Comparison of ENCODE assay signal across 31 cellular contexts in genomic region chr3:119146578-119147375, GRCh38. TPM values are rescaled to one million over a fixed set of nuclear protein-coding genes. Genes with fewer than 3 reads are reported as not detected.
A peak's percentile ranks its signal among the peaks of the same experiment; 100 is the strongest.
DNase-seq lines count a peak whose midpoint lies in the region; ATAC-seq and TF ChIP-seq lines count a peak whose summit lies in the region.
"Had no signal": no experiment of that assay in that cellular context is flagged by ENCODE, and none has a peak within 500 bp of the region (broad histone marks: within the 10 kb centered on the region; RNA-seq: fewer than 3 reads in every experiment).

No MANE protein-coding gene starts in this region.

- TF ChIP-seq CTCF in AG10803 (conservative IDR thresholded peaks at IDR 0.05; ENCODE audit: low read length) (no peak), WERI-Rb-1 (IDR thresholded peaks at IDR 0.05; ENCODE audit: low read depth, low read length) (no peak), upper lobe of left lung (IDR thresholded peaks at IDR 0.05) (no peak), tibial nerve (IDR thresholded peaks at IDR 0.05) (no peak)

- peak; percentile 11 to 13 for ATAC-seq in upper lobe of left lung (ENCODE audit: low FRiP score in 2 of 2)
- ATAC-seq in naive thymus-derived CD8-positive, alpha-beta T cell, result no peak
- no peak for ATAC-seq in activated T-helper 17 cell treated with anti-CD3 and anti-CD28 coated beads, Interleukin-2, amount 50 U/mL, for 72 hours (replicated peaks)
- ATAC-seq in HG03565 (IDR thresholded peaks at IDR 0.05; ENCODE audit: unreplicated experiment), result no peak
- ATAC-seq: CD8-positive, alpha-beta T cell had no signal

- H3K27ac ChIP-seq in WERI-Rb-1, result no peak overlapping the region
- no peak overlapping the region for H3K27ac ChIP-seq in mesenchymal stem cell (ENCODE audit: low read length, poor library complexity, severe bottlenecking)
- no peak overlapping the region for H3K27ac ChIP-seq in upper lobe of left lung
- no peak overlapping the region for H3K27ac ChIP-seq in tibial nerve
- H3K27ac ChIP-seq: BLaER1 treated with 17β-estradiol and CSF1 and Interleukin-3, amounts not matched to agents 10 nM and 100 nM; HL-60; PC-9; SJSA1 had no signal

- no peak overlapping the region for H2BK12ac ChIP-seq in mesenchymal stem cell (ENCODE audit: low read length in 2 of 2)

- H3K4me3 Mint-ChIP-seq in naive thymus-derived CD8-positive, alpha-beta T cell, result no peak overlapping the region
- no peak overlapping the region for H3K4me3 Mint-ChIP-seq in activated T-helper 17 cell treated with anti-CD3 and anti-CD28 coated beads, Interleukin-2, amount 50 U/mL, for 72 hours
- H3K4me3 Mint-ChIP-seq: CD8-positive, alpha-beta T cell had no signal

- H3K23ac ChIP-seq in mesenchymal stem cell (ENCODE audit: low read length in 2 of 2), result no peak overlapping the region

- H2BK120ac ChIP-seq in mesenchymal stem cell (ENCODE audit: low read depth, low read length), result no peak overlapping the region

- TF ChIP-seq EP300 in upper lobe of left lung (IDR thresholded peaks at IDR 0.05) (no peak), tibial nerve (IDR thresholded peaks at IDR 0.05) (no peak)

- no peak overlapping the region for H3K9ac ChIP-seq in mesenchymal stem cell (ENCODE audit: low read length)
- H3K9ac ChIP-seq: BLaER1 treated with 17β-estradiol and CSF1 and Interleukin-3, amounts not matched to agents 10 nM and 100 nM had no signal

- no peak overlapping the region for H2BK15ac ChIP-seq in mesenchymal stem cell (ENCODE audit: low read depth, poor library complexity, severe bottlenecking)

- H3K36me3 Mint-ChIP-seq in naive thymus-derived CD8-positive, alpha-beta T cell, result no peaks in the 10 kb centered on the region
- no peaks in the 10 kb centered on the region for H3K36me3 Mint-ChIP-seq in activated T-helper 17 cell treated with anti-CD3 and anti-CD28 coated beads, Interleukin-2, amount 50 U/mL, for 72 hours (ENCODE audit: low read depth)
- H3K36me3 Mint-ChIP-seq: CD8-positive, alpha-beta T cell had no signal

- WGBS in mesenchymal stem cell, result 83% methylated on average over 15 of the region's 15 CpGs
- 81 to 87% methylated on average over 12 to 15 of the region's 15 CpGs for whole genome bisulfite sequencing in upper lobe of left lung, 2 donors
- 81 to 86% methylated on average over 15 of the region's 15 CpGs for WGBS in tibial nerve, 2 donors

- POLR2A ChIA-PET in naive thymus-derived CD8-positive, alpha-beta T cell (lab: Charles Lee), result no interaction called here

- H2BK5ac ChIP-seq in mesenchymal stem cell (ENCODE audit: low read depth, low read length, poor library complexity, severe bottlenecking), result no peak overlapping the region

- H3K27me3 ChIP-seq in WERI-Rb-1 (ENCODE audit: insufficient read depth, low read depth, severe bottlenecking), result no peaks in the 10 kb centered on the region
- no peaks in the 10 kb centered on the region for H3K27me3 ChIP-seq in mesenchymal stem cell (ENCODE audit: control insufficient read depth in 1 of 2, insufficient read depth in 1 of 2, low read length in 2 of 2)
- no peaks in the 10 kb centered on the region for H3K27me3 ChIP-seq in upper lobe of left lung
- H3K27me3 ChIP-seq in tibial nerve, result no peaks in the 10 kb centered on the region
- H3K27me3 ChIP-seq: BLaER1 treated with 17β-estradiol and CSF1 and Interleukin-3, amounts not matched to agents 10 nM and 100 nM; SJSA1 had no signal

- no peak overlapping the region for H3K4me3 ChIP-seq in AG10803 (ENCODE audit: low read length)
- no peak overlapping the region for H3K4me3 ChIP-seq in WERI-Rb-1 (ENCODE audit: low read depth, low read length)
- no peak overlapping the region for H3K4me3 ChIP-seq in mesenchymal stem cell (ENCODE audit: insufficient read depth in 1 of 2, low read depth in 1 of 2, low read length in 2 of 2)
- no peak overlapping the region for H3K4me3 ChIP-seq in upper lobe of left lung
- H3K4me3 ChIP-seq in tibial nerve, result no peak overlapping the region
- H3K4me3 ChIP-seq: BLaER1 treated with 17β-estradiol and CSF1 and Interleukin-3, amounts not matched to agents 10 nM and 100 nM; HAP-1; PC-9; SJSA1 had no signal

- H3K4me1 ChIP-seq in mesenchymal stem cell (ENCODE audit: control insufficient read depth, insufficient read depth, low read depth, low read length) (peaks cover 3% of the 10 kb centered on the region), upper lobe of left lung (no peaks in the 10 kb centered on the region), tibial nerve (no peaks in the 10 kb centered on the region)
- H3K4me1 ChIP-seq: BLaER1 treated with 17β-estradiol and CSF1 and Interleukin-3, amounts not matched to agents 10 nM and 100 nM; HAP-1 had no signal

- H3K4me1 Mint-ChIP-seq in naive thymus-derived CD8-positive, alpha-beta T cell, result no peaks in the 10 kb centered on the region
- no peaks in the 10 kb centered on the region for H3K4me1 Mint-ChIP-seq in activated T-helper 17 cell treated with anti-CD3 and anti-CD28 coated beads, Interleukin-2, amount 50 U/mL, for 72 hours

- no peak overlapping the region for H2AFZ ChIP-seq in mesenchymal stem cell (ENCODE audit: low read depth, low read length)
- H2AFZ ChIP-seq: PC-9 had no signal

- no peak overlapping the region for H3K27ac Mint-ChIP-seq in naive thymus-derived CD8-positive, alpha-beta T cell
- H3K27ac Mint-ChIP-seq in activated T-helper 17 cell treated with anti-CD3 and anti-CD28 coated beads, Interleukin-2, amount 50 U/mL, for 72 hours, result no peak overlapping the region
- H3K27ac Mint-ChIP-seq: CD8-positive, alpha-beta T cell had no signal

- H3K27me3 Mint-ChIP-seq in naive thymus-derived CD8-positive, alpha-beta T cell, result no peaks in the 10 kb centered on the region
- H3K27me3 Mint-ChIP-seq in activated T-helper 17 cell treated with anti-CD3 and anti-CD28 coated beads, Interleukin-2, amount 50 U/mL, for 72 hours, result no peaks in the 10 kb centered on the region

- H3K18ac ChIP-seq in mesenchymal stem cell (ENCODE audit: low read depth in 1 of 2, low read length in 2 of 2), result no peak overlapping the region

- H4K91ac ChIP-seq in mesenchymal stem cell (ENCODE audit: low read length), result no peak overlapping the region

- H3K79me1 ChIP-seq in mesenchymal stem cell (replicated peaks; ENCODE audit: low read length, poor library complexity, severe bottlenecking), result no peaks in the 10 kb centered on the region

- no peaks in the 10 kb centered on the region for H3K9me3 ChIP-seq in WERI-Rb-1 (ENCODE audit: severe bottlenecking)
- no peaks in the 10 kb centered on the region for H3K9me3 ChIP-seq in mesenchymal stem cell (ENCODE audit: control insufficient read depth, low read length)
- no peaks in the 10 kb centered on the region for H3K9me3 ChIP-seq in upper lobe of left lung
- no peaks in the 10 kb centered on the region for H3K9me3 ChIP-seq in tibial nerve
- H3K9me3 ChIP-seq: BLaER1 treated with 17β-estradiol and CSF1 and Interleukin-3, amounts not matched to agents 10 nM and 100 nM; HAP-1; SJSA1 had no signal

- no peak overlapping the region for H4K8ac ChIP-seq in mesenchymal stem cell (ENCODE audit: low read length)

- H3K14ac ChIP-seq in mesenchymal stem cell (ENCODE audit: low read length in 2 of 2), result no peak overlapping the region

- no peaks in the 10 kb centered on the region for H3K9me3 Mint-ChIP-seq in naive thymus-derived CD8-positive, alpha-beta T cell
- H3K9me3 Mint-ChIP-seq in activated T-helper 17 cell treated with anti-CD3 and anti-CD28 coated beads, Interleukin-2, amount 50 U/mL, for 72 hours, result no peaks in the 10 kb centered on the region
- H3K9me3 Mint-ChIP-seq: CD8-positive, alpha-beta T cell had no signal

- H3K36me3 ChIP-seq in WERI-Rb-1 (no peaks in the 10 kb centered on the region), mesenchymal stem cell (ENCODE audit: control insufficient read depth in 1 of 2, insufficient read depth in 2 of 2, low read depth in 1 of 2, low read length in 2 of 2) (no peaks in the 10 kb centered on the region), upper lobe of left lung (no peaks in the 10 kb centered on the region), tibial nerve (no peaks in the 10 kb centered on the region)
- H3K36me3 ChIP-seq: BLaER1 treated with 17β-estradiol and CSF1 and Interleukin-3, amounts not matched to agents 10 nM and 100 nM; HAP-1; SJSA1 had no signal

- peak overlapping the region; percentile 9 for H2AK5ac ChIP-seq in mesenchymal stem cell (ENCODE audit: low read length, severe bottlenecking)

- TF ChIP-seq POLR2A in upper lobe of left lung (IDR thresholded peaks at IDR 0.05) (no peak), tibial nerve (IDR thresholded peaks at IDR 0.05) (no peak)

- H3K4ac ChIP-seq in mesenchymal stem cell (ENCODE audit: low read depth in 1 of 2, low read length in 2 of 2), result no peak overlapping the region

- H3K4me2 ChIP-seq in mesenchymal stem cell (ENCODE audit: low read length, poor library complexity, severe bottlenecking), result no peak overlapping the region
- H3K4me2 ChIP-seq: BLaER1 treated with 17β-estradiol and CSF1 and Interleukin-3, amounts not matched to agents 10 nM and 100 nM; PC-9 had no signal

- DNase-seq in AG10803 (ENCODE audit: low read depth) (peak; percentile 43), WERI-Rb-1 (peak; percentile 47), mesenchymal stem cell (no peak), upper lobe of left lung (no peak), tibial nerve (ENCODE audit: low spot score in 2 of 2) (no peak)
- DNase-seq in naive thymus-derived CD8-positive, alpha-beta T cell, result no peak
- DNase-seq: 8988T; AML-193; Caco-2; CD8-positive, alpha-beta T cell; GOT3; Kasumi-1; MV-4-11; NCI-H1105; NCI-H1436 treated with DMSO at 0.1 percent for 48 hours; NCI-H187 treated with DMSO at 0.1 percent for 48 hours; NCI-H2171 treated with DMSO at 0.1 percent for 48 hours; NCI-H446 treated with DMSO at 0.1 percent for 48 hours; NCI-H526; NCI-H82; NK-92 treated with Interleukin-12 subunit alpha and Interleukin-12 subunit beta, amount 100 ng/mL, for 24 hours; PC-9; RPMI8226 had no signal

RNA-seq across cellular contexts. Expression of gene TEX55, which starts 0.8 kb away (rescaled TPM):
- not detected for polyA plus RNA-seq in mesenchymal stem cell (2013, experiment 1 of 2)
- polyA plus RNA-seq in mesenchymal stem cell (2013, experiment 2 of 2), result not detected
- total RNA-seq in upper lobe of left lung (not detected), tibial nerve (not detected)
- total RNA-seq in naive thymus-derived CD8-positive, alpha-beta T cell, result not detected
- polyA plus RNA-seq in naive thymus-derived CD8-positive, alpha-beta T cell, result not detected
- not detected for total RNA-seq in activated T-helper 17 cell treated with anti-CD3 and anti-CD28 coated beads, Interleukin-2, amount 50 U/mL, for 72 hours
- total RNA-seq: Caco-2; CD8-positive, alpha-beta T cell; MCF 10A; PC-9; Right ventricle myocardium superior; SJSA1 had no signal

RNA-seq across cellular contexts. Expression of gene UPK1B, which starts 26.6 kb away (rescaled TPM):
- polyA plus RNA-seq in mesenchymal stem cell (2013, experiment 1 of 2), result not detected
- not detected for polyA plus RNA-seq in mesenchymal stem cell (2013, experiment 2 of 2)
- total RNA-seq in upper lobe of left lung, result under 1 TPM in 1 of 6 donors, not detected in 5; 0.57 TPM
- total RNA-seq in naive thymus-derived CD8-positive, alpha-beta T cell, result not detected
- not detected for polyA plus RNA-seq in naive thymus-derived CD8-positive, alpha-beta T cell
- total RNA-seq in activated T-helper 17 cell treated with anti-CD3 and anti-CD28 coated beads, Interleukin-2, amount 50 U/mL, for 72 hours, result 1 to 10 TPM in 1 of 2 donors, under 1 TPM in 1; 0.56 to 1.2 TPM
- not detected for total RNA-seq in tibial nerve
- total RNA-seq: CD8-positive, alpha-beta T cell; MCF 10A; PC-9; Right ventricle myocardium superior had no signal

Comparison
In these comparisons a context has a peak if more than half of its experiments do, and no peak if none do; other contexts are left out.
1. DNase-seq: peak in AG10803 (single experiment) and WERI-Rb-1 (single experiment); none in mesenchymal stem cell (single experiment), upper lobe of left lung (0 of 2), naive thymus-derived CD8-positive, alpha-beta T cell (0 of 10) and tibial nerve (0 of 2).
2. ATAC-seq: peak in upper lobe of left lung (2 of 2); none in naive thymus-derived CD8-positive, alpha-beta T cell (0 of 2), activated T-helper 17 cell treated with anti-CD3 and anti-CD28 coated beads, Interleukin-2, amount 50 U/mL, for 72 hours (single experiment) and HG03565 (single experiment).